ENCODE assay signal across 8 cellular contexts in genomic region chr1:77976433-77977076, GRCh38. TPM values are rescaled to one million over a fixed set of nuclear protein-coding genes. Genes with fewer than 3 reads are reported as not detected.
DNase-seq lines count a peak whose midpoint lies in the region; ATAC-seq and TF ChIP-seq lines count a peak whose summit lies in the region.

No MANE protein-coding gene starts in this region.

- DNase-seq in DMS 273 (lab: John Stamatoyannopoulos, UW; ENCODE audit: unreplicated experiment): peak; percentile 35
- no peak for DNase-seq in DMS 273 treated with DMSO at 0.1 percent for 48 hours (lab: John Stamatoyannopoulos, UW)
- peak in 1 of 2 experiments; percentile 10 for DNase-seq in SJCRH30
- peak; percentile 14 for DNase-seq in fibroblast of villous mesenchyme (ENCODE audit: low read depth)
- DNase-seq in spleen: no peak
- DNase-seq in GM13977 (ENCODE audit: low spot score): no peak
- DNase-seq in ACHN: no peak

- H3K27me3 ChIP-seq in SJCRH30 (no peaks in the 10 kb centered on the region), spleen (replicated peaks in 1 of 7) (no peaks in the 10 kb centered on the region)

- TF ChIP-seq POLR2A in spleen (IDR thresholded peaks at IDR 0.05): no peak

- WGBS in spleen, 5 donors: 58 to 76% (median 63%) methylated on average over 13 of the region's 13 CpGs

- intact Hi-C loops in spleen (cut with DNase I; ENCODE audit: low total_unique reads): no loop called here

- in situ Hi-C loops in GM13977 (cut with MboI; ENCODE audit: low pct_unique_long_range_greater_than_20kb, low sequenced_read_pairs, unreplicated experiment): no loop called here
- in situ Hi-C loops in ACHN (cut with HindIII; ENCODE audit: low pct_ligation_motif_present, low pct_unique_long_range_greater_than_20kb, low sequenced_read_pairs): no loop called here

- H3K27ac ChIP-seq in SJCRH30: no peak overlapping the region
- peak overlapping the region in 7 of 8 donors; percentile 29 to 99 (median 99) for H3K27ac ChIP-seq in spleen

- TF ChIP-seq CTCF in fibroblast of villous mesenchyme (IDR thresholded peaks at IDR 0.05; ENCODE audit: insufficient read depth, low read depth, low read length) (no peak), spleen (IDR thresholded peaks at IDR 0.05 in 8 of 11, conservative IDR thresholded peaks at IDR 0.05 in 3 of 11) (no peak), GM13977 (IDR thresholded peaks at IDR 0.05; ENCODE audit: extremely low read depth, insufficient read depth, missing control alignments) (no peak)

- H3K9me3 ChIP-seq in SJCRH30 (replicated peaks) (no peaks in the 10 kb centered on the region), spleen (no peaks in the 10 kb centered on the region)

- H3K36me3 ChIP-seq in SJCRH30 (peaks cover 51% of the 10 kb centered on the region), spleen (peaks cover 0 to 45% (median 3%) of the 10 kb centered on the region in 6 donors)

- H3K4me1 ChIP-seq in SJCRH30 (0 out of 2 replicates have a peak, but pooled peaks cover 8% of the 10 kb centered on the region), spleen (peaks cover 49 to 86% (median 78%) of the 10 kb centered on the region in 6 donors)

- no peak for ATAC-seq in HG03521 (IDR thresholded peaks at IDR 0.05; ENCODE audit: unreplicated experiment)

- H3K4me3 ChIP-seq in SJCRH30 (peak overlapping the region; percentile 93), fibroblast of villous mesenchyme (ENCODE audit: low read depth, low read length) (peak overlapping the region; percentile 96), spleen (peak overlapping the region; percentile 55 to 79 (median 66))

RNA-seq across cellular contexts. Expression of gene FUBP1, which starts 2.3 kb away (rescaled TPM):
- 261 and 295 TPM in 2 replicates for total RNA-seq in SJCRH30 (2014; rRNA removed; shearing (Covaris generic))
- total RNA-seq in fibroblast of villous mesenchyme (87.0 and 125 TPM in 2 replicates), spleen (100 to 1,000 TPM; 151 to 196 (median 176) TPM)
- polyA plus RNA-seq in spleen: 10 to 100 TPM; 52.5 to 63.5 (median 60.3) TPM

RNA-seq across cellular contexts. Expression of gene DNAJB4, which starts 28.2 kb away (rescaled TPM):
- total RNA-seq in SJCRH30 (2014; rRNA removed; shearing (Covaris generic)): 30.6 and 35.0 TPM in 2 replicates
- total RNA-seq in fibroblast of villous mesenchyme: 35.4 and 57.0 TPM in 2 replicates
- 10 to 100 TPM; 39.9 to 66.2 (median 57.9) TPM for total RNA-seq in spleen
- 10 to 100 TPM; 10.5 to 29.5 (median 11.4) TPM for polyA plus RNA-seq in spleen

Comparison
In these comparisons a context has a peak if more than half of its experiments do, and no peak if none do; other contexts are left out.
1. DNase-seq: peak in DMS 273 (single experiment) and fibroblast of villous mesenchyme (single experiment); none in DMS 273 treated with DMSO at 0.1 percent for 48 hours (single experiment), spleen (single experiment), GM13977 (single experiment) and ACHN (single experiment).
2. Peak in every context shown above with its lines, with median percentiles within 50 percentile points of each other: H3K4me3 ChIP-seq.